ENCODE assay signal across 28 cellular contexts in the genomic region with DNA sequence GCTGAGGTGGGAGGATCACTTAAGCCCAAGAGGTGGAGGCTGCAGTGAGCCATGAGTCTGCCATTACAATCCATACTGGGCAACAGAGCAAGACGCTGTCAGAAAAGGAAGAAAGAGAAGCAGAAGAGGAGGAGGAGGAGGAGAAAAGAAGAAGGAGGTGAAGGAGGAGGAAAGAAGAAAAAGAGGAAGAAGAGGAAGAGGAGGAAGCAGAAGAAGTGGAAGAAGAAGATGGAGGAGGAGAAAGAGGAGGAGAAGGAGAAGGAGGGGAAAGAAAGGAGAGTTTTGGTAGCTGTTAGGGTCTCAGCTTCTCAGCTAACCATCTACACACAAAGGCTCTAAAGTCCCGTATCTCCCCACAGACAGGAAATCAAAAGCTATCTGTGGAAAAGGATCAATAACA.
"Had no signal": no experiment of that assay in that cellular context is flagged by ENCODE, and none has a peak within 500 bp of the region (broad histone marks: within the 10 kb centered on the region; RNA-seq: fewer than 3 reads in every experiment).

No MANE protein-coding gene starts in this region.

- H3K27ac ChIP-seq: coronary artery, epithelial cell of prostate, esophagus squamous epithelium, gastrocnemius medialis, heart right ventricle, left lung, lower lobe of right lung had no signal

- H3K36me3 ChIP-seq: esophagus squamous epithelium, gastrocnemius medialis, heart right ventricle, left lung, lower lobe of right lung had no signal

- H3K9me3 Mint-ChIP-seq: effector memory CD8-positive, alpha-beta T cell; endodermal cell; mesothelial cell of epicardium; naive B cell had no signal

- FAIRE-seq: colon, endometrium, islet of Langerhans, keratinocyte had no signal

- DNase-seq: dermis blood vessel endothelial cell; effector CD8-positive, alpha-beta T cell; effector memory CD8-positive, alpha-beta T cell; endodermal cell; erythroblast; esophagus squamous epithelium; foreskin fibroblast; foreskin melanocyte; gastrocnemius medialis; glutamatergic neuron; head of caudate nucleus; heart right ventricle; hippocampal formation; left cardiac atrium; left ventricle myocardium superior; mesenchymal stem cell; mucosa of descending colon; naive B cell had no signal

- ATAC-seq: effector memory CD8-positive, alpha-beta T cell; esophagus mucosa; gastrocnemius medialis; heart right ventricle; left cardiac atrium; left lung; left ventricle myocardium superior; lower lobe of right lung; mucosa of descending colon had no signal

- H3K27ac Mint-ChIP-seq: effector memory CD8-positive, alpha-beta T cell; endodermal cell; mesothelial cell of epicardium had no signal

- H3K36me3 Mint-ChIP-seq: mesothelial cell of epicardium, naive B cell had no signal

- H3K4me3 ChIP-seq: coronary artery, esophagus squamous epithelium, gastrocnemius medialis, heart right ventricle, left lung, lower lobe of right lung, mucosa of descending colon had no signal

- H3K4me3 Mint-ChIP-seq: effector memory CD8-positive, alpha-beta T cell; endodermal cell; mesothelial cell of epicardium had no signal

- H3K9me3 ChIP-seq: esophagus squamous epithelium, gastrocnemius medialis, heart right ventricle, left lung, lower lobe of right lung, mucosa of descending colon had no signal

- H3K27me3 ChIP-seq: gastrocnemius medialis, heart right ventricle, left lung had no signal
